In the genomic region with DNA sequence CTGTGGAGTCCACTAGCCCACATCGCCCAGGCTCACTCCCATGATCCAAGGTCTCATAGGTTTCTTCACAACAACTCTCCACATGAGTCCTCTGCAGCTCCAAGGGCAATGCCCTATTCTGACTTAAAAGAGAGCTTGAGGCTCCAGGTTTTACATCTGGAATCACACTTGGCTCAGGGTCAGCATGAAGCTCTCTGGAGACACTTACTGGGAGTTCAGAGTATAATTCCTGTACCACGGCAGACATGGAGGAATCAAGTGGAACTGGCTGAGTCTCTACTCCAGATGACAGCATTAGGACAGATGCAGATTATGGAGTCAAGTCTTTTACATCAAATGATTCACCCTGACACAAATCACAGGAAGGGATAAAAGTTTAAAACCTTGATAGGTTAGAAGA, we compare ENCODE assay signal across 13 cellular contexts. TPM values are rescaled to one million over a fixed set of nuclear protein-coding genes. Genes with fewer than 3 reads are reported as not detected.
DNase-seq lines count a peak whose midpoint lies in the region; ATAC-seq and TF ChIP-seq lines count a peak whose summit lies in the region.
"Had no signal": no experiment of that assay in that cellular context is flagged by ENCODE, and none has a peak within 500 bp of the region (broad histone marks: within the 10 kb centered on the region; RNA-seq: fewer than 3 reads in every experiment).

No MANE protein-coding gene starts in this region.

- no peak for TF ChIP-seq CTCF in CD8-positive, alpha-beta T cell (IDR thresholded peaks at IDR 0.05)
- TF ChIP-seq CTCF in hepatocyte (IDR thresholded peaks at IDR 0.05; ENCODE audit: poor library complexity) = no peak

- H2AFZ ChIP-seq in hepatocyte = no peak overlapping the region

- peaks cover 6% of the 10 kb centered on the region for H3K36me3 ChIP-seq in CD8-positive, alpha-beta T cell (ENCODE audit: insufficient read depth, low read length)
- H3K36me3 ChIP-seq in hepatocyte (replicated peaks; ENCODE audit: insufficient read depth, low read depth) = no peaks in the 10 kb centered on the region
- H3K36me3 ChIP-seq in MG63 = peaks cover 56% of the 10 kb centered on the region
- H3K36me3 ChIP-seq: prostate gland had no signal

- H4K20me1 ChIP-seq in hepatocyte (ENCODE audit: insufficient read depth, poor library complexity, severe bottlenecking) = peaks cover 27% of the 10 kb centered on the region

- peaks cover 34% of the 10 kb centered on the region for H3K4me1 Mint-ChIP-seq in T-helper 1 cell treated with Interleukin-12 subunit alpha and Interleukin-12 subunit beta and Interleukin-4 antibody, amounts not matched to agents 30 μg/mL and 1 μg/mL, for 36 hours (ENCODE audit: low read depth)
- H3K4me1 Mint-ChIP-seq in CD8-positive, alpha-beta T cell (ENCODE audit: low read depth) = peaks cover 57% of the 10 kb centered on the region
- peaks cover 21% of the 10 kb centered on the region for H3K4me1 Mint-ChIP-seq in activated T-helper 2 cell treated with anti-CD3 and anti-CD28 coated beads, Interferon-gamma antibody, Interleukin-2, Interleukin-4, amounts not matched to agents 10 μg/mL and 5 μg/mL and 100 μg/mL, durations not matched to agents 14 hours and 24 hours and 36 hours (ENCODE audit: low read depth)

- POLR2A ChIA-PET in CD8-positive, alpha-beta T cell (lab: Charles Lee) = no interaction called here

- ATAC-seq in CD8-positive, alpha-beta T cell = no peak
- ATAC-seq in GM18868 (IDR thresholded peaks at IDR 0.05; ENCODE audit: unreplicated experiment) = no peak

- H3K9me2 ChIP-seq in hepatocyte (replicated peaks; ENCODE audit: insufficient read depth) = no peaks in the 10 kb centered on the region

- no peaks in the 10 kb centered on the region for H3K27me3 ChIP-seq in CD8-positive, alpha-beta T cell (ENCODE audit: insufficient read depth, low read length)
- H3K27me3 ChIP-seq in hepatocyte = no peaks in the 10 kb centered on the region
- no peaks in the 10 kb centered on the region for H3K27me3 ChIP-seq in MG63

- no peaks in the 10 kb centered on the region for H3K9me3 Mint-ChIP-seq in T-helper 1 cell treated with Interleukin-12 subunit alpha and Interleukin-12 subunit beta and Interleukin-4 antibody, amounts not matched to agents 30 μg/mL and 1 μg/mL, for 36 hours
- H3K9me3 Mint-ChIP-seq in CD8-positive, alpha-beta T cell = no peaks in the 10 kb centered on the region
- H3K9me3 Mint-ChIP-seq in activated T-helper 2 cell treated with anti-CD3 and anti-CD28 coated beads, Interferon-gamma antibody, Interleukin-2, Interleukin-4, amounts not matched to agents 10 μg/mL and 5 μg/mL and 100 μg/mL, durations not matched to agents 14 hours and 24 hours and 36 hours = no peaks in the 10 kb centered on the region

- intact Hi-C loops in CD8-positive, alpha-beta T cell (cut with DNase I, micrococcal nuclease) = no loop called here
- intact Hi-C loops in activated T-helper 2 cell treated with anti-CD3 and anti-CD28 coated beads, Interferon-gamma antibody, Interleukin-2, Interleukin-4, amounts not matched to agents 10 μg/mL and 5 μg/mL and 100 μg/mL, durations not matched to agents 14 hours and 24 hours and 36 hours (cut with micrococcal nuclease) = no loop called here
- intact Hi-C loops in head of caudate nucleus (cut with DNase I) = no loop called here

- no peaks in the 10 kb centered on the region for H3K4me1 ChIP-seq in CD8-positive, alpha-beta T cell (ENCODE audit: insufficient read depth, low read length)
- H3K4me1 ChIP-seq in hepatocyte (ENCODE audit: insufficient read depth) = peaks cover 7% of the 10 kb centered on the region
- H3K4me1 ChIP-seq: prostate gland had no signal

- no peak for DNase-seq in T-helper 1 cell
- DNase-seq in CD8-positive, alpha-beta T cell = no peak
- DNase-seq in activated T-helper 2 cell treated with anti-CD3 and anti-CD28 coated beads, Interferon-gamma antibody, Interleukin-2, Interleukin-4, amounts not matched to agents 10 μg/mL and 5 μg/mL and 100 μg/mL, durations not matched to agents 14 hours and 24 hours and 36 hours (ENCODE audit: low spot score) = no peak
- DNase-seq in hepatocyte (ENCODE audit: low spot score) = no peak
- DNase-seq in head of caudate nucleus = no peak
- DNase-seq in MG63 = no peak
- DNase-seq: 8988T; activated CD4-positive, alpha-beta T cell treated with anti-CD3 and anti-CD28 coated beads for 48 hours; kidney glomerular epithelial cell; substantia nigra had no signal

- no peak overlapping the region for H3K4me3 Mint-ChIP-seq in T-helper 1 cell treated with Interleukin-12 subunit alpha and Interleukin-12 subunit beta and Interleukin-4 antibody, amounts not matched to agents 30 μg/mL and 1 μg/mL, for 36 hours
- no peak overlapping the region for H3K4me3 Mint-ChIP-seq in CD8-positive, alpha-beta T cell
- no peak overlapping the region for H3K4me3 Mint-ChIP-seq in activated T-helper 2 cell treated with anti-CD3 and anti-CD28 coated beads, Interferon-gamma antibody, Interleukin-2, Interleukin-4, amounts not matched to agents 10 μg/mL and 5 μg/mL and 100 μg/mL, durations not matched to agents 14 hours and 24 hours and 36 hours (ENCODE audit: low read depth)

- H3K79me2 ChIP-seq in hepatocyte = peaks cover 95% of the 10 kb centered on the region

- CTCF ChIA-PET in CD8-positive, alpha-beta T cell (lab: Charles Lee) = no interaction called here

- H3K4me2 ChIP-seq in hepatocyte = no peak overlapping the region

- H3K27me3 Mint-ChIP-seq in T-helper 1 cell treated with Interleukin-12 subunit alpha and Interleukin-12 subunit beta and Interleukin-4 antibody, amounts not matched to agents 30 μg/mL and 1 μg/mL, for 36 hours (ENCODE audit: low read depth) = no peaks in the 10 kb centered on the region
- no peaks in the 10 kb centered on the region for H3K27me3 Mint-ChIP-seq in CD8-positive, alpha-beta T cell (ENCODE audit: low read depth)
- H3K27me3 Mint-ChIP-seq in activated T-helper 2 cell treated with anti-CD3 and anti-CD28 coated beads, Interferon-gamma antibody, Interleukin-2, Interleukin-4, amounts not matched to agents 10 μg/mL and 5 μg/mL and 100 μg/mL, durations not matched to agents 14 hours and 24 hours and 36 hours (ENCODE audit: low read depth) = no peaks in the 10 kb centered on the region

- no peak overlapping the region for H3K4me3 ChIP-seq in CD8-positive, alpha-beta T cell (ENCODE audit: low read depth, low read length)
- H3K4me3 ChIP-seq in hepatocyte (no peak overlapping the region), MG63 (no peak overlapping the region)
- H3K4me3 ChIP-seq: prostate gland had no signal

- H3K36me3 Mint-ChIP-seq in T-helper 1 cell treated with Interleukin-12 subunit alpha and Interleukin-12 subunit beta and Interleukin-4 antibody, amounts not matched to agents 30 μg/mL and 1 μg/mL, for 36 hours (ENCODE audit: low read depth) = peaks cover 39% of the 10 kb centered on the region
- peaks cover 65% of the 10 kb centered on the region for H3K36me3 Mint-ChIP-seq in CD8-positive, alpha-beta T cell
- H3K36me3 Mint-ChIP-seq in activated T-helper 2 cell treated with anti-CD3 and anti-CD28 coated beads, Interferon-gamma antibody, Interleukin-2, Interleukin-4, amounts not matched to agents 10 μg/mL and 5 μg/mL and 100 μg/mL, durations not matched to agents 14 hours and 24 hours and 36 hours (ENCODE audit: low read depth) = peaks cover 60% of the 10 kb centered on the region

- no peaks in the 10 kb centered on the region for H3K9me3 ChIP-seq in CD8-positive, alpha-beta T cell (ENCODE audit: low read length)
- H3K9me3 ChIP-seq in hepatocyte (ENCODE audit: low read depth) (no peaks in the 10 kb centered on the region), MG63 (no peaks in the 10 kb centered on the region)
- H3K9me3 ChIP-seq: prostate gland had no signal

- 81% methylated on average over 2 of the region's 2 CpGs for WGBS in hepatocyte (ENCODE audit: low lambda C conversion rate, missing lambda C conversion rate)

- peak overlapping the region; percentile 68 for H3K27ac Mint-ChIP-seq in T-helper 1 cell treated with Interleukin-12 subunit alpha and Interleukin-12 subunit beta and Interleukin-4 antibody, amounts not matched to agents 30 μg/mL and 1 μg/mL, for 36 hours
- peak overlapping the region; percentile 88 for H3K27ac Mint-ChIP-seq in CD8-positive, alpha-beta T cell
- H3K27ac Mint-ChIP-seq in activated T-helper 2 cell treated with anti-CD3 and anti-CD28 coated beads, Interferon-gamma antibody, Interleukin-2, Interleukin-4, amounts not matched to agents 10 μg/mL and 5 μg/mL and 100 μg/mL, durations not matched to agents 14 hours and 24 hours and 36 hours = peak overlapping the region; percentile 2

- H3K27ac ChIP-seq in CD8-positive, alpha-beta T cell (ENCODE audit: low read depth, low read length) = no peak overlapping the region
- H3K27ac ChIP-seq in hepatocyte = peak overlapping the region; percentile 59
- H3K27ac ChIP-seq: prostate gland had no signal

RNA-seq across cellular contexts. Expression of a gene that starts 11.4 kb away (rescaled TPM):
- total RNA-seq in CD8-positive, alpha-beta T cell = 10 to 100 TPM; 17.8 to 21.2 TPM
- 54.2 and 58.0 TPM in 2 replicates for total RNA-seq in activated T-helper 2 cell treated with anti-CD3 and anti-CD28 coated beads, Interferon-gamma antibody, Interleukin-2, Interleukin-4, amounts not matched to agents 10 μg/mL and 5 μg/mL and 100 μg/mL, durations not matched to agents 14 hours and 24 hours and 36 hours
- total RNA-seq in hepatocyte = 22.9 and 30.4 TPM in 2 replicates
- polyA plus RNA-seq in hepatocyte = 12.6 and 13.2 TPM in 2 replicates
- total RNA-seq in MG63 (2014; rRNA removed; shearing (Covaris generic); ENCODE audit: low replicate concordance) = 0.69 and 3.5 TPM in 2 replicates

RNA-seq across cellular contexts. Expression of a gene that starts 15.3 kb away (rescaled TPM):
- 10 to 100 TPM; 31.8 to 34.3 TPM for total RNA-seq in CD8-positive, alpha-beta T cell
- total RNA-seq in activated T-helper 2 cell treated with anti-CD3 and anti-CD28 coated beads, Interferon-gamma antibody, Interleukin-2, Interleukin-4, amounts not matched to agents 10 μg/mL and 5 μg/mL and 100 μg/mL, durations not matched to agents 14 hours and 24 hours and 36 hours = 33.2 and 37.6 TPM in 2 replicates
- total RNA-seq in hepatocyte = 14.5 and 15.9 TPM in 2 replicates
- polyA plus RNA-seq in hepatocyte = 12.9 and 14.7 TPM in 2 replicates
- 7.5 and 19.8 TPM in 2 replicates for total RNA-seq in MG63 (2014; rRNA removed; shearing (Covaris generic); ENCODE audit: low replicate concordance)

Comparison
In these comparisons a context has a peak if more than half of its experiments do, and no peak if none do; other contexts are left out.
1. H3K27ac Mint-ChIP-seq: peak in every context shown above with its lines; median percentile 88 in CD8-positive, alpha-beta T cell; 68 in T-helper 1 cell treated with Interleukin-12 subunit alpha and Interleukin-12 subunit beta and Interleukin-4 antibody, amounts not matched to agents 30 μg/mL and 1 μg/mL, for 36 hours; 2 in activated T-helper 2 cell treated with anti-CD3 and anti-CD28 coated beads, Interferon-gamma antibody, Interleukin-2, Interleukin-4, amounts not matched to agents 10 μg/mL and 5 μg/mL and 100 μg/mL, durations not matched to agents 14 hours and 24 hours and 36 hours.